Comparison of ENCODE assay signal across 8 cellular contexts in genomic region chr14:66359500-66359899, GRCh38.
DNase-seq lines count a peak whose midpoint lies in the region; ATAC-seq, FAIRE-seq and TF ChIP-seq lines count a peak whose summit lies in the region.

No MANE protein-coding gene starts in this region.

- CTCF ChIA-PET in endothelial cell of umbilical vein (lab: Charles Lee): interaction anchor here (0.6 to 4.1 kb wide), 53 partner anchors 9 to 1345 kb away, joined by 3 to 104 read pairs (median 5); partner anchors contain the start of genes GPHN, PIGH and RDH11

- H3K4me2 ChIP-seq in endothelial cell of umbilical vein (ENCODE audit: insufficient read depth, low read length): no peak overlapping the region

- H3K4me1 ChIP-seq in endothelial cell of umbilical vein (ENCODE audit: control insufficient read depth, extremely low read depth, insufficient read depth, low read length): no peaks in the 10 kb centered on the region

- no peaks in the 10 kb centered on the region for H4K20me1 ChIP-seq in endothelial cell of umbilical vein (replicated peaks; ENCODE audit: control insufficient read depth, extremely low read depth, insufficient read depth, low read length)

- peaks cover 29% of the 10 kb centered on the region for H3K27me3 Mint-ChIP-seq in neural crest cell (ENCODE audit: low read depth)

- no peak for TF ChIP-seq POLR2A in endothelial cell of umbilical vein (IDR thresholded peaks at IDR 0.05; ENCODE audit: low read depth, low read length)

- H2AFZ ChIP-seq in endothelial cell of umbilical vein (ENCODE audit: low read depth, low read length): no peak overlapping the region

- peaks cover 26% of the 10 kb centered on the region for H3K4me1 Mint-ChIP-seq in neural crest cell

- no peak for ATAC-seq in HG03045 (IDR thresholded peaks at IDR 0.05; ENCODE audit: unreplicated experiment)
- no peak for ATAC-seq in GM19455 (IDR thresholded peaks at IDR 0.05; ENCODE audit: unreplicated experiment)

- no peaks in the 10 kb centered on the region for H3K36me3 ChIP-seq in endothelial cell of umbilical vein (ENCODE audit: control insufficient read depth in 2 of 2, extremely low read depth in 1 of 2, insufficient read depth in 2 of 2, low read length in 2 of 2)

- FAIRE-seq in endothelial cell of umbilical vein (lab: Jason Lieb, UNC): peak; percentile 66

- no peaks in the 10 kb centered on the region for H3K79me2 ChIP-seq in endothelial cell of umbilical vein (ENCODE audit: control insufficient read depth, insufficient read depth, low read length)

- peak; percentile 60 for TF ChIP-seq CTCF in LNCaP clone FGC (IDR thresholded peaks at IDR 0.05; ENCODE audit: control insufficient read depth, extremely low read depth, insufficient read depth)
- TF ChIP-seq CTCF in endothelial cell of umbilical vein (IDR thresholded peaks at IDR 0.05; ENCODE audit: extremely low read depth in 1 of 2, insufficient read depth in 1 of 2, low read depth in 1 of 2, low read length in 2 of 2): peak; percentile 32 to 37
- peak; percentile 82 for TF ChIP-seq CTCF in neural crest cell (conservative IDR thresholded peaks at IDR 0.05)

- H3K27me3 ChIP-seq in endothelial cell of umbilical vein (ENCODE audit: control insufficient read depth in 2 of 2, insufficient read depth in 2 of 2, low read length in 2 of 2): peaks cover 0 to 16% of the 10 kb centered on the region in 2 experiments

- no peaks in the 10 kb centered on the region for H3K9me1 ChIP-seq in endothelial cell of umbilical vein (replicated peaks; ENCODE audit: control insufficient read depth, extremely low read depth, insufficient read depth, low read length)

- dilution Hi-C loops in endothelial cell of umbilical vein (cut with MboI; ENCODE audit: extremely low pct_ligation_motif_present, low sequenced_read_pairs): no loop called here

- no peak overlapping the region for H3K4me3 Mint-ChIP-seq in neural crest cell

- no peaks in the 10 kb centered on the region for H3K36me3 Mint-ChIP-seq in neural crest cell (ENCODE audit: low read depth)

- no peak overlapping the region for H3K9ac ChIP-seq in endothelial cell of umbilical vein (replicated peaks; ENCODE audit: extremely low read depth, insufficient read depth, low read length)

- H3K4me3 ChIP-seq in LNCaP clone FGC (ENCODE audit: low read depth, low read length): no peak overlapping the region
- no peak overlapping the region for H3K4me3 ChIP-seq in endothelial cell of umbilical vein (replicated peaks in 1 of 3; ENCODE audit: insufficient read depth in 1 of 3, low read depth in 1 of 3, low read length in 3 of 3)

- H3K9me3 ChIP-seq in endothelial cell of umbilical vein (replicated peaks; ENCODE audit: control insufficient read depth, insufficient read depth, low read length): no peaks in the 10 kb centered on the region

- intact Hi-C loops in endothelial cell of umbilical vein (cut with micrococcal nuclease): loop anchor here (1.0 to 5.0 kb wide), 7 partner anchors 44 to 1197 kb away; no protein-coding TSS in a partner anchor

- H3K9me3 Mint-ChIP-seq in neural crest cell: no peaks in the 10 kb centered on the region

- no TSS peak for BruUV-seq in endothelial cell of umbilical vein (replicated peaks; lab: Mats Ljungman, UMichigan)

- H3K27ac Mint-ChIP-seq in neural crest cell (ENCODE audit: unreplicated experiment): no peak overlapping the region

- DNase-seq in stimulated activated CD4-positive, alpha-beta T cell treated with anti-CD3 and anti-CD28 coated beads, Interleukin-15, amount 100 ng/mL, for 24 hours: peak; percentile 9
- no peak for DNase-seq in stimulated activated CD4-positive, alpha-beta T cell treated with anti-CD3 and anti-CD28 coated beads, Interleukin-4, amount 100 ng/mL, for 1 hour
- DNase-seq in LNCaP clone FGC (ENCODE audit: low read depth) (peak; percentile 35), RPMI7951 (ENCODE audit: low read depth) (peak; percentile 47), endothelial cell of umbilical vein (ENCODE audit: low read depth, low spot score) (peak; percentile 48), neural crest cell (ENCODE audit: low read depth, low spot score) (peak; percentile 32)

- no peak overlapping the region for H3K27ac ChIP-seq in endothelial cell of umbilical vein (ENCODE audit: insufficient read depth, low read depth, low read length)

- POLR2A ChIA-PET in endothelial cell of umbilical vein (lab: Charles Lee): interaction anchor here (0.6 to 0.7 kb wide), 5 partner anchors 25 to 1748 kb away, joined by 3 to 8 read pairs (median 3); no protein-coding TSS in a partner anchor

TF ChIP-seq in endothelial cell of umbilical vein, 7 proteins besides CTCF, POLR2A, EP300 and RAD21:
- TF ChIP-seq JUN (IDR thresholded peaks at IDR 0.05; ENCODE audit: borderline replicate concordance, insufficient read depth, insufficient read length, low read depth) (no peak), MAX (IDR thresholded peaks at IDR 0.05; ENCODE audit: insufficient read depth, insufficient read length) (no peak), EZH2 (IDR thresholded peaks at IDR 0.05; ENCODE audit: borderline replicate concordance, low read depth, low read length, severe bottlenecking) (no peak), POLR2AphosphoS5 (IDR thresholded peaks at IDR 0.05; ENCODE audit: insufficient read depth, low read depth, low read length) (no peak), MYC (IDR thresholded peaks at IDR 0.05; ENCODE audit: low read depth, low read length) (no peak), FOS (IDR thresholded peaks at IDR 0.05; ENCODE audit: borderline replicate concordance, insufficient read depth, low read length) (no peak), GATA2 (IDR thresholded peaks at IDR 0.05; ENCODE audit: insufficient read depth, insufficient read length, low read depth, low read length) (no peak)
